1 cellular context compared by ENCODE assay signal in the genomic region with DNA sequence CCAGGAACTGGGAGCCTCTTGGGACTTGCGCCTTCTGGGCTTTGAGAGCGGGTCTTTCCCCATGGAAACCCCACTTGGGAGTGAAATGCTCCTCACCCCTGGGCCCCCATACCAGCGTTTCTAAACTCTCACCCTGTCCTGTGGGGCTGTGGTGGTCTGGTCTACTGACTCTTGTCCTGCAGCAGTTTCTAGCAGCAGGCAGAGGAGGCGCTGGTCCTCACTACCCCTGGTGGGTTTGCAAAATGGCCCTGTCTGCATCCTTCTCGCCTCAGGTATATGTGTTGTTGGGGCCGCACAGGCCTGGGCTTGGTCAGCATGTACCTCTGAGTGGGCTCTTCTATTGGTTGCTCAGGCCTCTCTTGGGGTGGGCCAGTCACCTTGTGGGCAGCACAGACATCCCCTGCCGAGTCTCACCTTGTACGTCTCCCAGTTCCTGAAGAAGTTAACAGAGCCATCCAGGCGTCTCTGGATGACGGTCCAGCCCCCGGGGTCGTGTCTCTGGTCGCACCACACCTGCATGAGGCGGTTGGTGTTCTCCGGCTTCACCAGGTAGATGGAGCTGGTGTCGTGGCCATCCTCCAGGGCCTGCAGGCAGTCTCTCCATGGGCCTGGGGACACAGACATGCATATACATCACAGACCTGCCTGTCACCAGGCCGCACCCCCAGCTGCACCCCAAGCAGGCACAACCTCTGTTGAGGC.
TF ChIP-seq lines count a peak whose summit lies in the region.

No MANE protein-coding gene starts in this region.

TF ChIP-seq in GM23338, 12 proteins besides CTCF, POLR2A, EP300 and RAD21 (continued from another document):
- TF ChIP-seq, protein P1, sequence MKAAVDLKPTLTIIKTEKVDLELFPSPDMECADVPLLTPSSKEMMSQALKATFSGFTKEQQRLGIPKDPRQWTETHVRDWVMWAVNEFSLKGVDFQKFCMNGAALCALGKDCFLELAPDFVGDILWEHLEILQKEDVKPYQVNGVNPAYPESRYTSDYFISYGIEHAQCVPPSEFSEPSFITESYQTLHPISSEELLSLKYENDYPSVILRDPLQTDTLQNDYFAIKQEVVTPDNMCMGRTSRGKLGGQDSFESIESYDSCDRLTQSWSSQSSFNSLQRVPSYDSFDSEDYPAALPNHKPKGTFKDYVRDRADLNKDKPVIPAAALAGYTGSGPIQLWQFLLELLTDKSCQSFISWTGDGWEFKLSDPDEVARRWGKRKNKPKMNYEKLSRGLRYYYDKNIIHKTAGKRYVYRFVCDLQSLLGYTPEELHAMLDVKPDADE (IDR thresholded peaks at IDR 0.05), result no peak
- TF ChIP-seq CREB1 (CRISPR knock-in tag; IDR thresholded peaks at IDR 0.05; ENCODE audit: low read depth), result no peak
- TF ChIP-seq, protein P2, sequence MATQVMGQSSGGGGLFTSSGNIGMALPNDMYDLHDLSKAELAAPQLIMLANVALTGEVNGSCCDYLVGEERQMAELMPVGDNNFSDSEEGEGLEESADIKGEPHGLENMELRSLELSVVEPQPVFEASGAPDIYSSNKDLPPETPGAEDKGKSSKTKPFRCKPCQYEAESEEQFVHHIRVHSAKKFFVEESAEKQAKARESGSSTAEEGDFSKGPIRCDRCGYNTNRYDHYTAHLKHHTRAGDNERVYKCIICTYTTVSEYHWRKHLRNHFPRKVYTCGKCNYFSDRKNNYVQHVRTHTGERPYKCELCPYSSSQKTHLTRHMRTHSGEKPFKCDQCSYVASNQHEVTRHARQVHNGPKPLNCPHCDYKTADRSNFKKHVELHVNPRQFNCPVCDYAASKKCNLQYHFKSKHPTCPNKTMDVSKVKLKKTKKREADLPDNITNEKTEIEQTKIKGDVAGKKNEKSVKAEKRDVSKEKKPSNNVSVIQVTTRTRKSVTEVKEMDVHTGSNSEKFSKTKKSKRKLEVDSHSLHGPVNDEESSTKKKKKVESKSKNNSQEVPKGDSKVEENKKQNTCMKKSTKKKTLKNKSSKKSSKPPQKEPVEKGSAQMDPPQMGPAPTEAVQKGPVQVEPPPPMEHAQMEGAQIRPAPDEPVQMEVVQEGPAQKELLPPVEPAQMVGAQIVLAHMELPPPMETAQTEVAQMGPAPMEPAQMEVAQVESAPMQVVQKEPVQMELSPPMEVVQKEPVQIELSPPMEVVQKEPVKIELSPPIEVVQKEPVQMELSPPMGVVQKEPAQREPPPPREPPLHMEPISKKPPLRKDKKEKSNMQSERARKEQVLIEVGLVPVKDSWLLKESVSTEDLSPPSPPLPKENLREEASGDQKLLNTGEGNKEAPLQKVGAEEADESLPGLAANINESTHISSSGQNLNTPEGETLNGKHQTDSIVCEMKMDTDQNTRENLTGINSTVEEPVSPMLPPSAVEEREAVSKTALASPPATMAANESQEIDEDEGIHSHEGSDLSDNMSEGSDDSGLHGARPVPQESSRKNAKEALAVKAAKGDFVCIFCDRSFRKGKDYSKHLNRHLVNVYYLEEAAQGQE (IDR thresholded peaks at IDR 0.05; ENCODE audit: unreplicated experiment), result no peak
- no peak for TF ChIP-seq ZNF114 (CRISPR knock-in tag; IDR thresholded peaks at IDR 0.05)
- TF ChIP-seq EZH2phosphoT487 (IDR thresholded peaks at IDR 0.05; ENCODE audit: unreplicated experiment), result no peak
- no peak for TF ChIP-seq NANOG (IDR thresholded peaks at IDR 0.05; ENCODE audit: borderline replicate concordance)
- no peak for TF ChIP-seq POLR2AphosphoS5 (IDR thresholded peaks at IDR 0.05; ENCODE audit: low read depth)
- TF ChIP-seq ZNF331 (CRISPR knock-in tag; IDR thresholded peaks at IDR 0.05; ENCODE audit: low read depth), result no peak
- TF ChIP-seq EZH2 (IDR thresholded peaks at IDR 0.05; ENCODE audit: low read depth, unreplicated experiment), result no peak
- TF ChIP-seq, protein P3, sequence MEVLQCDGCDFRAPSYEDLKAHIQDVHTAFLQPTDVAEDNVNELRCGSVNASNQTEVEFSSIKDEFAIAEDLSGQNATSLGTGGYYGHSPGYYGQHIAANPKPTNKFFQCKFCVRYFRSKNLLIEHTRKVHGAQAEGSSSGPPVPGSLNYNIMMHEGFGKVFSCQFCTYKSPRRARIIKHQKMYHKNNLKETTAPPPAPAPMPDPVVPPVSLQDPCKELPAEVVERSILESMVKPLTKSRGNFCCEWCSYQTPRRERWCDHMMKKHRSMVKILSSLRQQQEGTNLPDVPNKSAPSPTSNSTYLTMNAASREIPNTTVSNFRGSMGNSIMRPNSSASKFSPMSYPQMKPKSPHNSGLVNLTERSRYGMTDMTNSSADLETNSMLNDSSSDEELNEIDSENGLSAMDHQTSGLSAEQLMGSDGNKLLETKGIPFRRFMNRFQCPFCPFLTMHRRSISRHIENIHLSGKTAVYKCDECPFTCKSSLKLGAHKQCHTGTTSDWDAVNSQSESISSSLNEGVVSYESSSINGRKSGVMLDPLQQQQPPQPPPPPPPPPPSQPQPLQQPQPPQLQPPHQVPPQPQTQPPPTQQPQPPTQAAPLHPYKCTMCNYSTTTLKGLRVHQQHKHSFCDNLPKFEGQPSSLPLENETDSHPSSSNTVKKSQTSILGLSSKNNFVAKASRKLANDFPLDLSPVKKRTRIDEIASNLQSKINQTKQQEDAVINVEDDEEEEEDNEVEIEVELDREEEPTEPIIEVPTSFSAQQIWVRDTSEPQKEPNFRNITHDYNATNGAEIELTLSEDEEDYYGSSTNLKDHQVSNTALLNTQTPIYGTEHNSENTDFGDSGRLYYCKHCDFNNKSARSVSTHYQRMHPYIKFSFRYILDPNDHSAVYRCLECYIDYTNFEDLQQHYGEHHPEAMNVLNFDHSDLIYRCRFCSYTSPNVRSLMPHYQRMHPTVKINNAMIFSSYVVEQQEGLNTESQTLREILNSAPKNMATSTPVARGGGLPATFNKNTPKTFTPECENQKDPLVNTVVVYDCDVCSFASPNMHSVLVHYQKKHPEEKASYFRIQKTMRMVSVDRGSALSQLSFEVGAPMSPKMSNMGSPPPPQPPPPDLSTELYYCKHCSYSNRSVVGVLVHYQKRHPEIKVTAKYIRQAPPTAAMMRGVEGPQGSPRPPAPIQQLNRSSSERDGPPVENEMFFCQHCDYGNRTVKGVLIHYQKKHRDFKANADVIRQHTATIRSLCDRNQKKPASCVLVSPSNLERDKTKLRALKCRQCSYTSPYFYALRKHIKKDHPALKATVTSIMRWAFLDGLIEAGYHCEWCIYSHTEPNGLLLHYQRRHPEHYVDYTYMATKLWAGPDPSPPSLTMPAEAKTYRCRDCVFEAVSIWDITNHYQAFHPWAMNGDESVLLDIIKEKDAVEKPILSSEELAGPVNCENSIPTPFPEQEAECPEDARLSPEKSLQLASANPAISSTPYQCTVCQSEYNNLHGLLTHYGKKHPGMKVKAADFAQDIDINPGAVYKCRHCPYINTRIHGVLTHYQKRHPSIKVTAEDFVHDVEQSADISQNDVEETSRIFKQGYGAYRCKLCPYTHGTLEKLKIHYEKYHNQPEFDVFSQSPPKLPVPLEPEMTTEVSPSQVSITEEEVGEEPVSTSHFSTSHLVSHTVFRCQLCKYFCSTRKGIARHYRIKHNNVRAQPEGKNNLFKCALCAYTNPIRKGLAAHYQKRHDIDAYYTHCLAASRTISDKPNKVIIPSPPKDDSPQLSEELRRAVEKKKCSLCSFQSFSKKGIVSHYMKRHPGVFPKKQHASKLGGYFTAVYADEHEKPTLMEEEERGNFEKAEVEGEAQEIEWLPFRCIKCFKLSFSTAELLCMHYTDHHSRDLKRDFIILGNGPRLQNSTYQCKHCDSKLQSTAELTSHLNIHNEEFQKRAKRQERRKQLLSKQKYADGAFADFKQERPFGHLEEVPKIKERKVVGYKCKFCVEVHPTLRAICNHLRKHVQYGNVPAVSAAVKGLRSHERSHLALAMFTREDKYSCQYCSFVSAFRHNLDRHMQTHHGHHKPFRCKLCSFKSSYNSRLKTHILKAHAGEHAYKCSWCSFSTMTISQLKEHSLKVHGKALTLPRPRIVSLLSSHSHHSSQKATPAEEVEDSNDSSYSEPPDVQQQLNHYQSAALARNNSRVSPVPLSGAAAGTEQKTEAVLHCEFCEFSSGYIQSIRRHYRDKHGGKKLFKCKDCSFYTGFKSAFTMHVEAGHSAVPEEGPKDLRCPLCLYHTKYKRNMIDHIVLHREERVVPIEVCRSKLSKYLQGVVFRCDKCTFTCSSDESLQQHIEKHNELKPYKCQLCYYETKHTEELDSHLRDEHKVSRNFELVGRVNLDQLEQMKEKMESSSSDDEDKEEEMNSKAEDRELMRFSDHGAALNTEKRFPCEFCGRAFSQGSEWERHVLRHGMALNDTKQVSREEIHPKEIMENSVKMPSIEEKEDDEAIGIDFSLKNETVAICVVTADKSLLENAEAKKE (CRISPR knock-in tag; IDR thresholded peaks at IDR 0.05), result no peak
- no peak for TF ChIP-seq JUNB (IDR thresholded peaks at IDR 0.05; ENCODE audit: unreplicated experiment)
